In genomic region chr4:154911608-154912098, GRCh38 we compare ENCODE assay signal across 21 cellular contexts.
"Had no signal": no experiment of that assay in that cellular context is flagged by ENCODE, and none has a peak within 500 bp of the region (broad histone marks: within the 10 kb centered on the region; RNA-seq: fewer than 3 reads in every experiment).

No MANE protein-coding gene starts in this region.

- H3K27ac ChIP-seq: HL-60, RWPE1 had no signal

- H3K9me3 ChIP-seq: SK-N-SH had no signal

- ATAC-seq: Panc1, PC-3 had no signal

- H3K4me2 ChIP-seq: SK-N-SH had no signal

- H3K9ac ChIP-seq: SK-N-SH had no signal

- DNase-seq: KBM-7; NCI-H1092 treated with DMSO at 0.1 percent for 48 hours; NCI-H1436; NCI-H187; NCI-H2029; NCI-H2081 treated with DMSO at 0.1 percent for 48 hours; NCI-H2171; NCI-H226; NCI-H446; NCI-H510A; NCI-H524 treated with DMSO at 0.1 percent for 48 hours; NCI-H69; NCI-H774; NK-92 treated with Interleukin-12 subunit alpha and Interleukin-12 subunit beta, amount 100 ng/mL, for 24 hours; SHP77; SW 1271 had no signal
